ENCODE assay signal across 20 cellular contexts in genomic region chr6:148678682-148679081, GRCh38.
"Had no signal": no experiment of that assay in that cellular context is flagged by ENCODE, and none has a peak within 500 bp of the region (broad histone marks: within the 10 kb centered on the region; RNA-seq: fewer than 3 reads in every experiment).

No MANE protein-coding gene starts in this region.

- H3K27ac Mint-ChIP-seq: stimulated activated naive CD8-positive, alpha-beta T cell treated with anti-CD3 and anti-CD28 coated beads, Interleukin-15, Interleukin-2, amounts not matched to agents 100 ng/mL and 50 ng/mL, for 24 hours had no signal

- ATAC-seq: gastroesophageal sphincter; left cardiac atrium; naive thymus-derived CD8-positive, alpha-beta T cell had no signal

- H3K4me1 ChIP-seq: colonic mucosa, esophagus squamous epithelium, gastroesophageal sphincter, left ventricle myocardium inferior, right atrium auricular region, sigmoid colon, tibial artery, upper lobe of left lung, uterus had no signal

- H3K4me3 Mint-ChIP-seq: naive thymus-derived CD8-positive, alpha-beta T cell; stimulated activated naive CD8-positive, alpha-beta T cell treated with anti-CD3 and anti-CD28 coated beads, Interleukin-15, Interleukin-2, amounts not matched to agents 100 ng/mL and 50 ng/mL, for 24 hours had no signal

- H3K4me3 ChIP-seq: colonic mucosa, esophagus squamous epithelium, gastroesophageal sphincter, left ventricle myocardium inferior, lung, ovary, right atrium auricular region, sigmoid colon, skin epidermis, tibial artery, upper lobe of left lung, uterus had no signal

- H3K9me3 ChIP-seq: colonic mucosa, esophagus squamous epithelium, ovary, right atrium auricular region, sigmoid colon, tibial artery, upper lobe of left lung, uterus had no signal

- H3K36me3 ChIP-seq: colonic mucosa, esophagus squamous epithelium, gastroesophageal sphincter, left ventricle myocardium inferior, ovary, right atrium auricular region, sigmoid colon, tibial artery, upper lobe of left lung, uterus had no signal

- H3K27me3 ChIP-seq: colonic mucosa, esophagus squamous epithelium, gastroesophageal sphincter, ovary, right atrium auricular region, sigmoid colon, tibial artery, upper lobe of left lung, uterus had no signal

- H3K27ac ChIP-seq: colonic mucosa, esophagus squamous epithelium, gastroesophageal sphincter, left ventricle myocardium inferior, ovary, right atrium auricular region, sigmoid colon, skin epidermis, tibial artery, upper lobe of left lung, uterus had no signal

- DNase-seq: colonic mucosa; dermis blood vessel endothelial cell; esophagus squamous epithelium; foreskin fibroblast; kidney; left cardiac atrium; left ventricle myocardium inferior; mesendoderm; naive thymus-derived CD8-positive, alpha-beta T cell; ovary; sigmoid colon; stimulated activated CD4-positive, alpha-beta T cell treated with anti-CD3 and anti-CD28 coated beads, Interleukin-12 subunit alpha, Interleukin-12 subunit beta, amount 100 ng/mL, for 4 hours; tibial artery; upper lobe of left lung; uterus had no signal
